10 cellular contexts compared by ENCODE assay signal in the genomic region with DNA sequence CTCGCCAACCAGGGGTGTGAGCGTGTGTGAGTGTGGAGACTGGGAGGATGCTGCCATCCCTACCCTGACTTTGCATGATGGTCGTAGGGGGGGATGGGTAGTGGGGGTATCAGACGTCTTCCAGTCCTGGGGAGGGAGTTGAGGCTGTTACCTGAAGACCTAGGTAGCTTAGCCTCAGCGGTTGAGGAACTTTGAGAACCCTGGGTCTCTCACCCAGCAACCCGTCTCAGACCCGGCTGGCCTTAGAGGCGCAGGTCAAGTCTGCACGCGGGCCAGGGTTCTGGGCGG. TPM values are rescaled to one million over a fixed set of nuclear protein-coding genes. Genes with fewer than 3 reads are reported as not detected.
A peak's percentile ranks its signal among the peaks of the same experiment; 100 is the strongest.
DNase-seq lines count a peak whose midpoint lies in the region; ATAC-seq and TF ChIP-seq lines count a peak whose summit lies in the region.
"Had no signal": no experiment of that assay in that cellular context is flagged by ENCODE, and none has a peak within 500 bp of the region (broad histone marks: within the 10 kb centered on the region; RNA-seq: fewer than 3 reads in every experiment).

No MANE protein-coding gene starts in this region.

- peak; percentile 45 for DNase-seq in HuH-7 (ENCODE audit: low spot score)
- no peak for DNase-seq in epithelial cell of esophagus (ENCODE audit: low read depth)
- DNase-seq in psoas muscle = no peak
- DNase-seq in GOT3 (lab: John Stamatoyannopoulos, UW) = no peak
- no peak for DNase-seq in NCI-H748 treated with DMSO at 0.1 percent for 48 hours (lab: John Stamatoyannopoulos, UW)
- no peak for DNase-seq in A172 (ENCODE audit: low spot score)
- DNase-seq in SW 1271 (lab: John Stamatoyannopoulos, UW) = no peak
- DNase-seq: Right ventricle myocardium superior had no signal

- H3K4me3 ChIP-seq in BLaER1 treated with 17β-estradiol and CSF1 and Interleukin-3, amounts not matched to agents 10 nM and 100 nM = peak overlapping the region in 2 of 10 experiments; percentile 93; a peak in 3 of 20 replicates
- H3K4me3 ChIP-seq in epithelial cell of esophagus (ENCODE audit: low read length) (peak overlapping the region; percentile 10), psoas muscle (peak overlapping the region; percentile 28)
- H3K4me3 ChIP-seq: skin epidermis had no signal

- H3K4me1 ChIP-seq in BLaER1 treated with 17β-estradiol and CSF1 and Interleukin-3, amounts not matched to agents 10 nM and 100 nM = peaks cover 30 to 38% (median 35%) of the 10 kb centered on the region in 10 experiments
- H3K4me1 ChIP-seq in psoas muscle = peaks cover 29% of the 10 kb centered on the region

- peak overlapping the region; percentile 87 to 100 (median 97); a peak in 18 of 22 replicates for H3K4me2 ChIP-seq in BLaER1 treated with 17β-estradiol and CSF1 and Interleukin-3, amounts not matched to agents 10 nM and 100 nM

- no peaks in the 10 kb centered on the region for H3K9me3 ChIP-seq in BLaER1 treated with 17β-estradiol and CSF1 and Interleukin-3, amounts not matched to agents 10 nM and 100 nM (replicated peaks in 1 of 11)
- H3K9me3 ChIP-seq in psoas muscle = no peaks in the 10 kb centered on the region

- no peak for ATAC-seq in psoas muscle

- WGBS in psoas muscle, 3 donors = 77 to 79% (median 77%) methylated on average over 10 to 11 of the region's 11 CpGs

- peak overlapping the region in 7 of 11 experiments; percentile 84 to 88 (median 88); a peak in 6 of 22 replicates for H3K9ac ChIP-seq in BLaER1 treated with 17β-estradiol and CSF1 and Interleukin-3, amounts not matched to agents 10 nM and 100 nM

- H3K27me3 ChIP-seq in BLaER1 treated with 17β-estradiol and CSF1 and Interleukin-3, amounts not matched to agents 10 nM and 100 nM = no peaks in the 10 kb centered on the region
- H3K27me3 ChIP-seq in psoas muscle (ENCODE audit: insufficient read depth in 3 of 3, low read length in 2 of 3) = no peaks in the 10 kb centered on the region

- no peak for TF ChIP-seq CTCF in epithelial cell of esophagus (IDR thresholded peaks at IDR 0.05; ENCODE audit: insufficient read depth, low read depth, low read length, missing control alignments)
- TF ChIP-seq CTCF in psoas muscle (IDR thresholded peaks at IDR 0.05) = no peak

- H3K27ac ChIP-seq in BLaER1 treated with 17β-estradiol and CSF1 and Interleukin-3, amounts not matched to agents 10 nM and 100 nM = peak overlapping the region in 3 of 11 experiments; percentile 60 to 88 (median 84); a peak in 5 of 22 replicates
- H3K27ac ChIP-seq in psoas muscle = no peak overlapping the region

- intact Hi-C loops in psoas muscle (cut with DNase I) = no loop called here

- H3K36me3 ChIP-seq in BLaER1 treated with 17β-estradiol and CSF1 and Interleukin-3, amounts not matched to agents 10 nM and 100 nM = peaks cover 32 to 54% (median 49%) of the 10 kb centered on the region in 11 experiments
- peaks cover 5 to 32% of the 10 kb centered on the region in 2 donors for H3K36me3 ChIP-seq in psoas muscle (ENCODE audit: insufficient read depth in 1 of 2, low read depth in 1 of 2)

- peaks cover 22 to 69% (median 43%) of the 10 kb centered on the region in 11 experiments; a peak in 20 of 22 replicates for H4K20me1 ChIP-seq in BLaER1 treated with 17β-estradiol and CSF1 and Interleukin-3, amounts not matched to agents 10 nM and 100 nM

RNA-seq across cellular contexts. Expression of a gene that starts 2.7 kb away (rescaled TPM):
- total RNA-seq in psoas muscle = 10 to 100 TPM; 26.5 to 36.0 (median 31.3) TPM
- polyA plus RNA-seq in psoas muscle = 10 to 100 TPM; 26.9 to 39.8 (median 33.5) TPM
- 195 and 238 TPM in 2 replicates for total RNA-seq in A172 (2014; rRNA removed; shearing (Covaris generic))

RNA-seq across cellular contexts. Expression of a gene that starts 4.4 kb away (rescaled TPM):
- 1 to 10 TPM; 3.8 to 6.4 (median 5.4) TPM for total RNA-seq in psoas muscle
- 10 to 100 TPM in 1 of 3 donors, 1 to 10 TPM in 2; 5.7 to 15.2 (median 6.2) TPM for polyA plus RNA-seq in psoas muscle
- total RNA-seq in A172 (2014; rRNA removed; shearing (Covaris generic)) = 57.0 and 58.7 TPM in 2 replicates

RNA-seq across cellular contexts. Expression of a gene that starts 13.7 kb away (rescaled TPM):
- total RNA-seq in psoas muscle = 1 to 10 TPM; 2.1 to 6.2 (median 3.9) TPM
- polyA plus RNA-seq in psoas muscle = 1 to 10 TPM; 1.8 to 5.0 (median 1.8) TPM
- 0.31 and 0.53 TPM in 2 replicates for total RNA-seq in A172 (2014; rRNA removed; shearing (Covaris generic))

RNA-seq across cellular contexts. Expression of a gene that starts 18.6 kb away (rescaled TPM):
- total RNA-seq in psoas muscle = 100 to 1,000 TPM in 3 of 4 donors, 10 to 100 TPM in 1; 87.1 to 126 (median 111) TPM
- polyA plus RNA-seq in psoas muscle = 100 to 1,000 TPM; 132 to 194 (median 151) TPM
- total RNA-seq in A172 (2014; rRNA removed; shearing (Covaris generic)) = 95.4 and 118 TPM in 2 replicates

RNA-seq across cellular contexts. Expression of a gene that starts 21.2 kb away (rescaled TPM):
- total RNA-seq in psoas muscle = 10 to 100 TPM; 41.7 to 55.5 (median 44.4) TPM
- polyA plus RNA-seq in psoas muscle = 100 to 1,000 TPM in 1 of 3 donors, 10 to 100 TPM in 2; 76.9 to 121 (median 85.3) TPM
- total RNA-seq in A172 (2014; rRNA removed; shearing (Covaris generic)) = 28.9 and 42.8 TPM in 2 replicates
